ENCODE assay signal across 12 cellular contexts in the genomic region with DNA sequence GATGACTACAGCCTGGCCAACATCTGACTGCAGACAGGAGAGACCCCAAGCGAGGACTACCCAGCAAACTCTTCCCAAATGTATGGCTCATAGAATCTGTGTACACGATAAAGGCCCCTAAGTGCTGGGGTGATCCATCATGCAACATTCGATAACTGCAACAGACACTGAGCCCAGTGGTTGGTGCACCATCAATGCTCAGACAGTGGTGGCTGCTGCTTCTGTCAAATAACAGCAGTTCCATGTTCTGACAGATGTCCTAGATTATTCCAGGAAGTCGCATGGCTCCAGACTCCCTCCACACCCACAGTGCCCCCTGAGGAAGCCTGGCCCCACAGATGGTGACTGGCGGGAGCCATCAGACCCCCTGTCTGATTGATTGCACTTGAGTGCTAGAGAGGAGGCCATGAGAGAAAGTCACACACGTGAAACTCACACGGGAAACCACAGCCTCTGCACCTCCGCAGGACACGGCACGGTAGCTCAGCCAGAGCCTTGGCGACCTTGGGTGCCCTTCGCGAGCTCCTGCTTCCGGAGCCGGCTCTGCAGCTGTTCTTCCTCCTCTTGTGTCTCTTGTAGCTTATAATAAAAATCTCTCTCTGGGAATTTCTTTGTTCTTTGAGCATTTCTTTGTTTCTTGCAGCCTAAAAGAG.
DNase-seq lines count a peak whose midpoint lies in the region; ATAC-seq, FAIRE-seq and TF ChIP-seq lines count a peak whose summit lies in the region.
"Had no signal": no experiment of that assay in that cellular context is flagged by ENCODE, and none has a peak within 500 bp of the region (broad histone marks: within the 10 kb centered on the region; RNA-seq: fewer than 3 reads in every experiment).

No MANE protein-coding gene starts in this region.

- TF ChIP-seq POLR2A in H54 (IDR thresholded peaks at IDR 0.05; ENCODE audit: low read depth, low read length), result no peak

- peak; percentile 4 for DNase-seq in activated CD8-positive, alpha-beta memory T cell treated with anti-CD3 and anti-CD28 coated beads, Interleukin-2, amount 50 U/mL, for 24 hours (ENCODE audit: extremely low read depth)
- DNase-seq in natural killer cell (peak; percentile 21), H54 (ENCODE audit: insufficient read length, low spot score) (no peak), NCI-H187 treated with DMSO at 0.1 percent for 48 hours (lab: John Stamatoyannopoulos, UW) (no peak)
- DNase-seq: left ventricle myocardium superior, NCI-H226 had no signal

- no peaks in the 10 kb centered on the region for H3K36me3 Mint-ChIP-seq in natural killer cell

- peaks cover 0 to 30% of the 10 kb centered on the region in 2 donors for H3K4me1 Mint-ChIP-seq in natural killer cell

- peak; percentile 94 for ATAC-seq in GM18502 (IDR thresholded peaks at IDR 0.05; ENCODE audit: poor library complexity, unreplicated experiment)
- peak; percentile 92 for ATAC-seq in HG02885 (IDR thresholded peaks at IDR 0.05; ENCODE audit: poor library complexity, unreplicated experiment)
- peak; percentile 50 to 92 (median 78) for ATAC-seq in natural killer cell
- ATAC-seq in GM21825 (IDR thresholded peaks at IDR 0.05; ENCODE audit: unreplicated experiment), result no peak
- no peak for ATAC-seq in GM21360 (IDR thresholded peaks at IDR 0.05; ENCODE audit: unreplicated experiment)
- ATAC-seq: left ventricle myocardium superior had no signal

- intact Hi-C loops in natural killer cell (cut with micrococcal nuclease), result no loop called here

- no peak overlapping the region for H3K4me3 Mint-ChIP-seq in natural killer cell
- H3K4me3 Mint-ChIP-seq: CD4-positive, alpha-beta T cell; stimulated activated naive CD8-positive, alpha-beta T cell treated with anti-CD3 and anti-CD28 coated beads, Interleukin-15, Interleukin-2, amounts not matched to agents 100 ng/mL and 50 ng/mL, for 24 hours had no signal

- H3K27ac Mint-ChIP-seq in natural killer cell, result no peak overlapping the region
- H3K27ac Mint-ChIP-seq: CD4-positive, alpha-beta T cell; stimulated activated naive CD8-positive, alpha-beta T cell treated with anti-CD3 and anti-CD28 coated beads, Interleukin-15, Interleukin-2, amounts not matched to agents 100 ng/mL and 50 ng/mL, for 24 hours had no signal

- no peak for TF ChIP-seq CTCF in natural killer cell (IDR thresholded peaks at IDR 0.05)

- no peaks in the 10 kb centered on the region for H3K9me3 Mint-ChIP-seq in natural killer cell
- H3K9me3 Mint-ChIP-seq: CD4-positive, alpha-beta T cell; stimulated activated naive CD8-positive, alpha-beta T cell treated with anti-CD3 and anti-CD28 coated beads, Interleukin-15, Interleukin-2, amounts not matched to agents 100 ng/mL and 50 ng/mL, for 24 hours had no signal

- H3K27me3 Mint-ChIP-seq in natural killer cell (ENCODE audit: low read depth in 2 of 2), result peaks cover 15 to 18% of the 10 kb centered on the region in 2 donors
- H3K27me3 Mint-ChIP-seq: CD4-positive, alpha-beta T cell; stimulated activated naive CD8-positive, alpha-beta T cell treated with anti-CD3 and anti-CD28 coated beads, Interleukin-15, Interleukin-2, amounts not matched to agents 100 ng/mL and 50 ng/mL, for 24 hours had no signal

- no peak for FAIRE-seq in H54 (lab: Jason Lieb, UNC)

Comparison
In these comparisons a context has a peak if more than half of its experiments do, and no peak if none do; other contexts are left out.
1. ATAC-seq: peak in GM18502 (single experiment), HG02885 (single experiment) and natural killer cell (3 of 3); none in GM21825 (single experiment) and GM21360 (single experiment).
2. DNase-seq: peak in activated CD8-positive, alpha-beta memory T cell treated with anti-CD3 and anti-CD28 coated beads, Interleukin-2, amount 50 U/mL, for 24 hours (single experiment) and natural killer cell (single experiment); none in H54 (single experiment) and NCI-H187 treated with DMSO at 0.1 percent for 48 hours (single experiment).